ENCODE assay signal across 1 cellular context in the genomic region with DNA sequence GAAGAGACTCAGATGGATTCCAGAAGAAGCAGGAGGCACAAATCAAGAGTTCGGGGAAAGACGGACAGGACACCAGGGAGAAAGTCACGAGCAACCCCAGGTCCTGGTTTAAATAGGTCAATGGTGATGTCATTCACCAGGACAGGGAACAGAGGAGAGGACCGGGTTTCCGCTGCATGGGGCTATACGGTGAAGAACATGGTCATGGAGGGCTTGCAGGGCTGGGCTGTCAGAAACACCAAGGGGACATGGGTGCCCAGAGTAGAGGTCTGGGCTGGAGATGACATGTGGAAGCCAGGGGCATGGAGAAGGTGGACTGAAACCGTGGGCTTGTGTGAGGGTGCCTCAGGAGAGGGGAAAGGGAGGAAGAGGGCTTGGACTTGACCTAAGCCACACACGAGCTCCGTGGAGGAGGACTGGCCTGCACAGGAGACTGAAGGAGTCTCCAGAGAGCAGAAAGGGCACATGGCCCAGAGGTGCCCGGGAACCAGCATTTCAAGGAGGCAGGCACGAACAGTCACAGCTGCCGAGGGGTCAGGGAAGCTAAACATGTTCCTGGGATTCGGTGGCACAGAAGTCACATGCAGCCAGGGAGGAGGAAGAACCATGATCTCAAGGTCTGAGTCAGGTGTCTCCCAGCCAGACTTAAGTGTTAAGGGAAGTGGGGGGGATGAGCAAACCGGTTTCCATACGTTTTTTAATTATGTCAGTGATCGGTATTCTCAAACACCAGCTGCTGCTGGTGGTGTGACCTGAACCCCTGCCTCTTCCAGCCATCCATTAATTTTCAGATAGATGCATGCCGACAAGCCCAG.
TF ChIP-seq lines count a peak whose summit lies in the region.

No MANE protein-coding gene starts in this region.

TF ChIP-seq in WTC11, 78 proteins besides CTCF, POLR2A, EP300 and RAD21 (continued from another document):
- TF ChIP-seq ZNF532 (CRISPR knock-in tag; IDR thresholded peaks at IDR 0.05; ENCODE audit: borderline replicate concordance) (no peak), CBFB (CRISPR knock-in tag; IDR thresholded peaks at IDR 0.05; ENCODE audit: low read depth) (no peak), ZNF396 (CRISPR knock-in tag; IDR thresholded peaks at IDR 0.05; ENCODE audit: borderline replicate concordance) (no peak), ESRRA (CRISPR knock-in tag; IDR thresholded peaks at IDR 0.05; ENCODE audit: borderline replicate concordance) (no peak), PRDM15 (CRISPR knock-in tag; IDR thresholded peaks at IDR 0.05) (no peak), OVOL2 (CRISPR knock-in tag; IDR thresholded peaks at IDR 0.05; ENCODE audit: borderline replicate concordance) (no peak), STAT6 (CRISPR knock-in tag; conservative IDR thresholded peaks at IDR 0.05; ENCODE audit: low read depth) (no peak), E2F1 (CRISPR knock-in tag; IDR thresholded peaks at IDR 0.05) (no peak), AFF4 (CRISPR knock-in tag; IDR thresholded peaks at IDR 0.05; ENCODE audit: borderline replicate concordance) (no peak), MYBL2 (CRISPR knock-in tag; IDR thresholded peaks at IDR 0.05) (no peak), ATF3 (CRISPR knock-in tag; conservative IDR thresholded peaks at IDR 0.05) (no peak), FOXK1 (CRISPR knock-in tag; IDR thresholded peaks at IDR 0.05) (no peak)
